In the genomic region with DNA sequence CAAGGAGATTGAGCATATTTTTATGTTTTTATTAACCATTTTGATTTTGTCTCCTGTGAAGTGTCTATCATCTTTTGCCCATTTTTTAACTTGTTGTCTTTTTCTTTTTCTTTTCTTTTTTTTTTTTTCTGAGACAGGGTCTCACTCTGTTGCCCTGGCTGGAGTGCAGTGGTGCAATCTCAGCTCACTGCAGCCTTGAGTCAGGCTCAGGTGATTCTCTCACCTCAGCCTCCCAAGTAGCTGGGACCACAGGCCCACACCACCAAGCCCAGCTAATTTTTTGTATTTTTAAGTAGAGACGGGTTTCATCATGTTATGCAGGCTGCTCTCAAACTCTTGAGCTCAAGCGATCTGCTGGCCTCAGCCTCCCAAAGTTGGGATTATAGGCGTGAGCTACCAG, we compare ENCODE assay signal across 19 cellular contexts. TPM values are rescaled to one million over a fixed set of nuclear protein-coding genes. Genes with fewer than 3 reads are reported as not detected.
A peak's percentile ranks its signal among the peaks of the same experiment; 100 is the strongest.
DNase-seq lines count a peak whose midpoint lies in the region; ATAC-seq and FAIRE-seq lines count a peak whose summit lies in the region.
"Had no signal": no experiment of that assay in that cellular context is flagged by ENCODE, and none has a peak within 500 bp of the region (broad histone marks: within the 10 kb centered on the region; RNA-seq: fewer than 3 reads in every experiment).

No MANE protein-coding gene starts in this region.

- no peaks in the 10 kb centered on the region for H3K9me3 ChIP-seq in T-helper 17 cell (ENCODE audit: control insufficient read depth, low read length, poor library complexity, severe bottlenecking)
- no peaks in the 10 kb centered on the region for H3K9me3 ChIP-seq in thymus (ENCODE audit: control insufficient read depth)
- H3K9me3 ChIP-seq: gastrocnemius medialis, SJCRH30 had no signal

- no peaks in the 10 kb centered on the region for H3K27me3 Mint-ChIP-seq in activated naive CD4-positive, alpha-beta T cell treated with anti-CD3 and anti-CD28 coated beads for 36 hours (ENCODE audit: low read depth)
- no peaks in the 10 kb centered on the region for H3K27me3 Mint-ChIP-seq in T-helper 17 cell
- H3K27me3 Mint-ChIP-seq in central memory CD8-positive, alpha-beta T cell = no peaks in the 10 kb centered on the region

- no peak for FAIRE-seq in RCC 7860 (lab: Jason Lieb, UNC)

- H3K27ac Mint-ChIP-seq in activated naive CD4-positive, alpha-beta T cell treated with anti-CD3 and anti-CD28 coated beads for 36 hours = peak overlapping the region; percentile 93
- peak overlapping the region; percentile 68 for H3K27ac Mint-ChIP-seq in T-helper 17 cell
- peak overlapping the region; percentile 85 for H3K27ac Mint-ChIP-seq in central memory CD8-positive, alpha-beta T cell (ENCODE audit: low read depth)

- CTCF ChIA-PET in activated naive CD4-positive, alpha-beta T cell treated with anti-CD3 and anti-CD28 coated beads for 36 hours (lab: Charles Lee) = interaction anchor here (0.6 to 0.9 kb wide), 4 partner anchors 41 to 395 kb away, joined by 3 to 6 read pairs (median 4); no protein-coding TSS in a partner anchor

- WGBS in thymus = over 99% methylated on average over 3 of the region's 3 CpGs

- H3K27ac ChIP-seq in thymus (ENCODE audit: low read depth) = peak overlapping the region; percentile 26
- H3K27ac ChIP-seq: brain microvascular endothelial cell, SJCRH30 had no signal

- peak overlapping the region; percentile 75 for H3K4me3 Mint-ChIP-seq in activated naive CD4-positive, alpha-beta T cell treated with anti-CD3 and anti-CD28 coated beads for 36 hours
- H3K4me3 Mint-ChIP-seq in T-helper 17 cell = peak overlapping the region; percentile 82
- peak overlapping the region; percentile 78 for H3K4me3 Mint-ChIP-seq in central memory CD8-positive, alpha-beta T cell
- H3K4me3 Mint-ChIP-seq: mesothelial cell of epicardium had no signal

- peak; percentile 2 for DNase-seq in activated naive CD4-positive, alpha-beta T cell treated with anti-CD3 and anti-CD28 coated beads for 36 hours
- no peak for DNase-seq in activated naive CD4-positive, alpha-beta T cell (lab: John Stamatoyannopoulos, UW)
- DNase-seq in T-helper 17 cell (no peak), epidermal melanocyte (ENCODE audit: insufficient read length, low spot score) (no peak), RCC 7860 (ENCODE audit: low spot score) (no peak), NOMO-1 treated with DMSO at 0.1 percent for 48 hours (lab: John Stamatoyannopoulos, UW; ENCODE audit: unreplicated experiment) (no peak)
- no peak for DNase-seq in central memory CD8-positive, alpha-beta T cell (ENCODE audit: low spot score in 2 of 2)
- DNase-seq: activated CD4-positive, alpha-beta T cell treated with anti-CD3 and anti-CD28 coated beads, Interleukin-2, amount 50 U/mL, for 1 hour; activated gamma-delta T cell treated with Interleukin-2 at 50 U/mL for 16 hours; brain microvascular endothelial cell; cortex of kidney; gastrocnemius medialis; NCI-H2029; NCI-H510A treated with DMSO at 0.1 percent for 48 hours; OCI-M1; right cardiac atrium; SJCRH30 had no signal

- no peak overlapping the region for H3K4me3 ChIP-seq in thymus (ENCODE audit: low read length)
- H3K4me3 ChIP-seq: gastrocnemius medialis, SJCRH30 had no signal

- H3K9me3 Mint-ChIP-seq in activated naive CD4-positive, alpha-beta T cell treated with anti-CD3 and anti-CD28 coated beads for 36 hours = peaks cover 3% of the 10 kb centered on the region
- H3K9me3 Mint-ChIP-seq in central memory CD8-positive, alpha-beta T cell = no peaks in the 10 kb centered on the region

- peaks cover 60% of the 10 kb centered on the region for H3K4me1 Mint-ChIP-seq in activated naive CD4-positive, alpha-beta T cell treated with anti-CD3 and anti-CD28 coated beads for 36 hours (ENCODE audit: low read depth)
- H3K4me1 Mint-ChIP-seq in T-helper 17 cell = peaks cover 37% of the 10 kb centered on the region
- H3K4me1 Mint-ChIP-seq in central memory CD8-positive, alpha-beta T cell = peaks cover 75% of the 10 kb centered on the region

- intact Hi-C loops in activated naive CD4-positive, alpha-beta T cell treated with anti-CD3 and anti-CD28 coated beads for 36 hours (cut with micrococcal nuclease) = loop anchor here (2.0 kb wide), 2 partner anchors 26 to 52 kb away; no protein-coding TSS in a partner anchor

- H3K27me3 ChIP-seq in thymus (ENCODE audit: control insufficient read depth, insufficient read depth) = no peaks in the 10 kb centered on the region
- H3K27me3 ChIP-seq: brain microvascular endothelial cell, gastrocnemius medialis, SJCRH30 had no signal

- no peaks in the 10 kb centered on the region for H3K36me3 ChIP-seq in thymus (ENCODE audit: control insufficient read depth, insufficient read depth)
- H3K36me3 ChIP-seq: gastrocnemius medialis had no signal

- H3K36me3 Mint-ChIP-seq in activated naive CD4-positive, alpha-beta T cell treated with anti-CD3 and anti-CD28 coated beads for 36 hours (ENCODE audit: low read depth) = peaks cover 11% of the 10 kb centered on the region
- H3K36me3 Mint-ChIP-seq in T-helper 17 cell (ENCODE audit: low read depth) = no peaks in the 10 kb centered on the region
- H3K36me3 Mint-ChIP-seq in central memory CD8-positive, alpha-beta T cell (ENCODE audit: insufficient read depth) = peaks cover 14% of the 10 kb centered on the region

- peaks cover 45% of the 10 kb centered on the region for H3K4me1 ChIP-seq in thymus (ENCODE audit: control insufficient read depth, insufficient read depth, low read length)
- H3K4me1 ChIP-seq: SJCRH30 had no signal

- no peak for ATAC-seq in T-helper 17 cell
- ATAC-seq in central memory CD8-positive, alpha-beta T cell (replicated peaks; ENCODE audit: extremely low read depth, poor library complexity, severe bottlenecking) = no peak
- ATAC-seq: gastrocnemius medialis, right cardiac atrium had no signal

RNA-seq across cellular contexts. Expression of gene ADD1, which starts 4.6 kb away (rescaled TPM):
- 100 to 1,000 TPM; 165 TPM for total RNA-seq in activated naive CD4-positive, alpha-beta T cell treated with anti-CD3 and anti-CD28 coated beads for 36 hours
- total RNA-seq in T-helper 17 cell = 100 to 1,000 TPM; 211 to 228 TPM
- polyA plus RNA-seq in thymus = 247 TPM

RNA-seq across cellular contexts. Expression of gene SH3BP2, which starts 46.2 kb away (rescaled TPM):
- 10 to 100 TPM; 45.7 to 47.4 TPM for total RNA-seq in activated naive CD4-positive, alpha-beta T cell treated with anti-CD3 and anti-CD28 coated beads for 36 hours
- total RNA-seq in T-helper 17 cell = 10 to 100 TPM; 36.0 to 62.0 TPM
- 43.9 TPM for polyA plus RNA-seq in thymus
